In the genomic region with DNA sequence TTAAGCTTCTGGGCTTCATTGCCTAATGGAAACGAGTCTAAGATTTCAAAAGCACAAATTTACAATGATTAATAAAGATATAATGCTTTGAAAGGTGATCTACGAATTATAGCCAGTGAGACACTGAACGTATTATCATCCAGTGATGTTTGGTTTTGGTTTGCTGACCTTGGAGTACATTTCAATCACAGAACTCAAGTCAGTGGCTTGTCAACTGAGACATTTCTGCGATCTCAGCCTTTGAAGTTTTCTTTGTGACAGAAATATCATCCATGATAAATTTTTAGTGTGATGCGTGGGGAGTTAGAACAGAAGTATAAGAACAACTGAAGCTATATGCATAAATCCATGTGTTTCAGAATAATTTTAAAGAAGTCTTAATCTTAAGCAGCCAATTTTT, we compare ENCODE assay signal across 19 cellular contexts.
DNase-seq lines count a peak whose midpoint lies in the region; ATAC-seq and TF ChIP-seq lines count a peak whose summit lies in the region.
"Had no signal": no experiment of that assay in that cellular context is flagged by ENCODE, and none has a peak within 500 bp of the region (broad histone marks: within the 10 kb centered on the region; RNA-seq: fewer than 3 reads in every experiment).

No MANE protein-coding gene starts in this region.

- H3K4me3 Mint-ChIP-seq in nephron, result peak overlapping the region in 1 of 3 experiments; percentile 1
- H3K4me3 Mint-ChIP-seq: activated naive CD4-positive, alpha-beta T cell treated with anti-CD3 and anti-CD28 coated beads, Interleukin-2, amount 50 U/mL, for 24 hours; endodermal cell had no signal

- DNase-seq in left ventricle myocardium inferior, result no peak
- DNase-seq in Right ventricle myocardium superior, result no peak
- no peak for DNase-seq in ascending aorta (ENCODE audit: low spot score in 2 of 2)
- no peak for DNase-seq in vagina (ENCODE audit: extremely low spot score in 2 of 2)
- no peak for DNase-seq in activated CD4-positive, CD25-positive, alpha-beta regulatory T cell treated with anti-CD3 and anti-CD28 coated beads, Interleukin-2, amount 50 U/mL, for 72 hours
- DNase-seq in kidney tubule cell (ENCODE audit: low spot score), result no peak
- no peak for DNase-seq in NCI-H446 treated with DMSO at 0.1 percent for 48 hours (lab: John Stamatoyannopoulos, UW)
- DNase-seq: activated CD4-positive, alpha-beta T cell treated with anti-CD3 and anti-CD28 coated beads for 48 hours; Calu3; endodermal cell; foreskin fibroblast; GF-D8; lower lobe of right lung; T1000; uterus had no signal

- ATAC-seq in Right ventricle myocardium superior (ENCODE audit: poor library complexity), result no peak
- ATAC-seq: HCT116, lower lobe of right lung had no signal

- H3K36me3 ChIP-seq in left ventricle myocardium inferior (no peaks in the 10 kb centered on the region), ascending aorta (no peaks in the 10 kb centered on the region), vagina (no peaks in the 10 kb centered on the region)
- H3K36me3 ChIP-seq: cardiac muscle cell, lower lobe of right lung, uterus had no signal

- intact Hi-C loops in left ventricle myocardium inferior (cut with micrococcal nuclease), result loop anchor here (5.0 kb wide), 1 partner anchor 1253 kb away; no protein-coding TSS in a partner anchor
- intact Hi-C loops in Right ventricle myocardium superior (cut with DNase I), result loop anchor here (10.0 kb wide), 1 partner anchor 261 kb away; a partner anchor contains a TSS
- intact Hi-C loops in ascending aorta (cut with DNase I), result loop anchor here (5.0 to 10.0 kb wide), 2 partner anchors 263 to 1321 kb away; a partner anchor contains a TSS
- intact Hi-C loops in vagina (cut with DNase I), result loop anchor here (5.0 kb wide), 3 partner anchors 67 to 263 kb away; a partner anchor contains a TSS

- no peak for TF ChIP-seq POLR2A in vagina (IDR thresholded peaks at IDR 0.05)

- H3K4me1 Mint-ChIP-seq in nephron, result peaks cover 34% of the 10 kb centered on the region

- no peaks in the 10 kb centered on the region for H3K27me3 Mint-ChIP-seq in nephron (ENCODE audit: low read depth)

- no peaks in the 10 kb centered on the region for H3K9me3 Mint-ChIP-seq in nephron
- H3K9me3 Mint-ChIP-seq: activated naive CD4-positive, alpha-beta T cell treated with anti-CD3 and anti-CD28 coated beads, Interleukin-2, amount 50 U/mL, for 24 hours; endodermal cell had no signal

- TF ChIP-seq CTCF in left ventricle myocardium inferior (IDR thresholded peaks at IDR 0.05; ENCODE audit: borderline replicate concordance) (no peak), ascending aorta (IDR thresholded peaks at IDR 0.05) (no peak), nephron (IDR thresholded peaks at IDR 0.05; ENCODE audit: unreplicated experiment in 3 of 3) (no peak), vagina (IDR thresholded peaks at IDR 0.05) (no peak)

- H3K27ac ChIP-seq in left ventricle myocardium inferior (replicated peaks) (peak overlapping the region; percentile 98), ascending aorta (peak overlapping the region; percentile 17 to 92), vagina (peak overlapping the region; percentile 97)
- H3K27ac ChIP-seq: cardiac muscle cell had no signal

- H3K9me3 ChIP-seq in left ventricle myocardium inferior (replicated peaks) (no peaks in the 10 kb centered on the region), ascending aorta (no peaks in the 10 kb centered on the region), vagina (no peaks in the 10 kb centered on the region)
- H3K9me3 ChIP-seq: lower lobe of right lung, uterus had no signal

- H3K4me3 ChIP-seq in left ventricle myocardium inferior (no peak overlapping the region), ascending aorta (no peak overlapping the region), vagina (no peak overlapping the region)
- H3K4me3 ChIP-seq: cardiac muscle cell had no signal

- H3K4me1 ChIP-seq in left ventricle myocardium inferior, result peaks cover 67% of the 10 kb centered on the region
- peaks cover 4 to 30% of the 10 kb centered on the region in 2 donors for H3K4me1 ChIP-seq in ascending aorta
- peaks cover 17% of the 10 kb centered on the region for H3K4me1 ChIP-seq in vagina

- H3K36me3 Mint-ChIP-seq in nephron (ENCODE audit: low read depth), result no peaks in the 10 kb centered on the region
- H3K36me3 Mint-ChIP-seq: activated naive CD4-positive, alpha-beta T cell treated with anti-CD3 and anti-CD28 coated beads, Interleukin-2, amount 50 U/mL, for 24 hours had no signal

- H3K27me3 ChIP-seq in left ventricle myocardium inferior (ENCODE audit: low read depth), result no peaks in the 10 kb centered on the region
- H3K27me3 ChIP-seq in ascending aorta, result no peaks in the 10 kb centered on the region
- no peaks in the 10 kb centered on the region for H3K27me3 ChIP-seq in vagina
- H3K27me3 ChIP-seq: cardiac muscle cell, uterus had no signal

- peak overlapping the region; percentile 20 to 90 (median 31) for H3K27ac Mint-ChIP-seq in nephron
- H3K27ac Mint-ChIP-seq: activated naive CD4-positive, alpha-beta T cell treated with anti-CD3 and anti-CD28 coated beads, Interleukin-2, amount 50 U/mL, for 24 hours; endodermal cell had no signal
